In the genomic region with DNA sequence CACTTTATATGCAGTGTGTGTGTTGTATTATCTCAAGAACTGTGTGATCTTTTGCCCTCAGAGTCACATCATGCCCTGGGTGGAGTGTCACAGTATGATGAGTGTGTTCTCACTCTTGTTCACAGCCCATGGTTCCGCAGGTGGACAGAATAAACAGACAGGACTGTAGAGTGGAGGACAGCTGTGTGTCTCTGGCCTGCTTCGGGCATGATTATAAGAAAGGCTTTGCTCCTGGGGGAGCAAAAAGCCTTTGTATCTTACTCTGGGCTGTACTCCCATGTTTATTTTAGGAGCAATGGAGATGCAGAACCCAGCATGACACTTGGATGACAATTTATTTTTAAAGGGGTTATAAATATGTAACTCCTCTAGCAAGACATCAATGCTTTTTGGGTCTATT, we compare ENCODE assay signal across 18 cellular contexts.
DNase-seq lines count a peak whose midpoint lies in the region; ATAC-seq and TF ChIP-seq lines count a peak whose summit lies in the region.
"Had no signal": no experiment of that assay in that cellular context is flagged by ENCODE, and none has a peak within 500 bp of the region (broad histone marks: within the 10 kb centered on the region; RNA-seq: fewer than 3 reads in every experiment).

No MANE protein-coding gene starts in this region.

- DNase-seq in SHP77 (lab: John Stamatoyannopoulos, UW): peak; percentile 3 to 21
- DNase-seq in SHP77 treated with DMSO at 0.1 percent for 48 hours (lab: John Stamatoyannopoulos, UW): no peak
- DNase-seq in NCI-H146 (lab: John Stamatoyannopoulos, UW): peak; percentile 60
- no peak for DNase-seq in heart left ventricle
- DNase-seq in thyroid gland: peak; percentile 16 to 27
- DNase-seq in EL: no peak
- DNase-seq: C1 segment of cervical spinal cord, KBM-7, NCI-H1105, NCI-H2029, NCI-H2171 treated with DMSO at 0.1 percent for 48 hours, NCI-H524 treated with DMSO at 0.1 percent for 48 hours, PC-9, T-helper 2 cell had no signal

- H3K27ac ChIP-seq in heart left ventricle (peak overlapping the region in 8 of 12 donors; percentile 25 to 64 (median 54)), thyroid gland (no peak overlapping the region)
- H3K27ac ChIP-seq: HL-60, PC-9 had no signal

- TF ChIP-seq CTCF in heart left ventricle (IDR thresholded peaks at IDR 0.05) (no peak), thyroid gland (IDR thresholded peaks at IDR 0.05) (no peak)

- ATAC-seq in heart left ventricle: peak; percentile 67 to 87 (median 78)
- no peak for ATAC-seq in GM21381 (IDR thresholded peaks at IDR 0.05; ENCODE audit: unreplicated experiment)
- ATAC-seq in GM18519 (IDR thresholded peaks at IDR 0.05; ENCODE audit: low FRiP score, unreplicated experiment): no peak
- ATAC-seq: GM12878 had no signal

- H3K4me1 ChIP-seq in heart left ventricle (peaks cover 0 to 13% (median under 1%) of the 10 kb centered on the region in 12 donors), thyroid gland (no peaks in the 10 kb centered on the region)

- H3K36me3 ChIP-seq in heart left ventricle (no peaks in the 10 kb centered on the region), thyroid gland (no peaks in the 10 kb centered on the region)

- H3K27me3 ChIP-seq in heart left ventricle (no peaks in the 10 kb centered on the region), thyroid gland (no peaks in the 10 kb centered on the region)

- no peak for TF ChIP-seq POLR2A in heart left ventricle (IDR thresholded peaks at IDR 0.05)
- TF ChIP-seq POLR2A in thyroid gland (IDR thresholded peaks at IDR 0.05): no peak

- H3K9me3 ChIP-seq in heart left ventricle (no peaks in the 10 kb centered on the region), thyroid gland (no peaks in the 10 kb centered on the region)

- H3K4me3 ChIP-seq in heart left ventricle (no peak overlapping the region), thyroid gland (replicated peaks in 1 of 3) (no peak overlapping the region)
- H3K4me3 ChIP-seq: GM12878, PC-9 had no signal

- 16 to 40% (median 33%) methylated on average over 2 of the region's 2 CpGs for WGBS in heart left ventricle, 4 donors
- WGBS in thyroid gland, 2 donors: 18 to 23% methylated on average over 2 of the region's 2 CpGs

- intact Hi-C loops in heart left ventricle (cut with DNase I): no loop called here
- intact Hi-C loops in thyroid gland (cut with DNase I): no loop called here

Comparison
In these comparisons a context has a peak if more than half of its experiments do, and no peak if none do; other contexts are left out.
1. DNase-seq: peak in SHP77 (2 of 2), NCI-H146 (single experiment) and thyroid gland (2 of 2); none in SHP77 treated with DMSO at 0.1 percent for 48 hours (single experiment), heart left ventricle (0 of 5) and EL (single experiment).
2. ATAC-seq: peak in heart left ventricle (4 of 4); none in GM21381 (single experiment) and GM18519 (single experiment).
3. H3K27ac ChIP-seq: peak in heart left ventricle (8 of 12); none in thyroid gland (0 of 3).